34 cellular contexts compared by ENCODE assay signal in genomic region chr10:65030263-65030662, GRCh38.
"Had no signal": no experiment of that assay in that cellular context is flagged by ENCODE, and none has a peak within 500 bp of the region (broad histone marks: within the 10 kb centered on the region; RNA-seq: fewer than 3 reads in every experiment).

No MANE protein-coding gene starts in this region.

- H3K9me3 ChIP-seq: MG63 had no signal

- DNase-seq: Karpas-422, Kasumi-1, MG63, MM.1S, MV-4-11, NCI-H1048, NCI-H1092, NCI-H1092 treated with DMSO at 0.1 percent for 48 hours, NCI-H1105, NCI-H1105 treated with DMSO at 0.1 percent for 48 hours, NCI-H1417, NCI-H1417 treated with DMSO at 0.1 percent for 48 hours, NCI-H1436, NCI-H1436 treated with DMSO at 0.1 percent for 48 hours, NCI-H146, NCI-H1694, NCI-H1694 treated with DMSO at 0.1 percent for 48 hours, NCI-H187, NCI-H187 treated with DMSO at 0.1 percent for 48 hours, NCI-H1930, NCI-H2029, NCI-H2029 treated with DMSO at 0.1 percent for 48 hours, NCI-H2081, NCI-H2081 treated with DMSO at 0.1 percent for 48 hours, NCI-H2107, NCI-H2171, NCI-H2171 treated with DMSO at 0.1 percent for 48 hours, NCI-H2227 treated with DMSO at 0.1 percent for 48 hours, NCI-H226, NCI-H345, NCI-H446, NCI-H446 treated with DMSO at 0.1 percent for 48 hours, NCI-H510A, NCI-H510A treated with DMSO at 0.1 percent for 48 hours had no signal

- H3K36me3 ChIP-seq: MG63 had no signal

- H3K27me3 ChIP-seq: MG63 had no signal

- H3K4me3 ChIP-seq: MG63 had no signal
